ENCODE assay signal across 12 cellular contexts in the genomic region with DNA sequence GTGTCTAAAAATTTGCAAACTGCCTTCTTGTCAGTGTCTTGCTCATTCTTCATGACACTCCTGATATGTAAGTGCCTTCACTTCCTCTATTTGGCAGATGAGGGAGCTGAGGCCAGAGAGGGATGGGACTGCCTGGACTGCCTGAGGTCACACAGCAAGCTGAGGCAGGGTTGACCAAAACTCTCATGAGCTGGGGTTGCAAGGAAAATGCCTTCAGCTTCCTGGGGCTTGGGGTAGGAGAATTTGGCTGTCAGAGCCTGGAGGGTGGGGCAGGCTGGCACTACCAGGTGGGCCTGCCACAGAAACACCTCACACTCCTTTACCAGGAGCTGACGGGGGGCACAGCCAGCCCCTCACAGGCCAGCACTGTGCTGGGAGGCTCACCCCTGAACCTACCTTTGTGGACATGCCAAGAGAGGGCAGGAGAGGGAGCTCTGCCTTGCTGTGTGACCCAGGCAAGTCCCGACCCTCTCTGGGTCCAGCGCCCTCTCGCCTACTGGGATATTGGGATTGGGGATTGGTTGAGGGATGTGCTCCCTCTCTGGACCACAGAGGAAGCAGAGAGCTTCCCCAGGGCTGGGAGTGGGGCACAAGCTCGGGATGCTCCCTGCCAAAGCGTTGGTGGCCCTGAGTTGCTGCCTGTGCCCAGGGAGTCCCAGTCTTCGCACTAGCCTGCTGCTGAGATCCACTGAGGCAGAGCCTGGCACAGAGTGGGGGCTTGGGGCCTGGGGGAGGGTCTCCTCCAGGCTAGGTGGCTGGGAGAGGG. TPM values are rescaled to one million over a fixed set of nuclear protein-coding genes. Genes with fewer than 3 reads are reported as not detected.
DNase-seq lines count a peak whose midpoint lies in the region; ATAC-seq and TF ChIP-seq lines count a peak whose summit lies in the region.
"Had no signal": no experiment of that assay in that cellular context is flagged by ENCODE, and none has a peak within 500 bp of the region (broad histone marks: within the 10 kb centered on the region; RNA-seq: fewer than 3 reads in every experiment).

No MANE protein-coding gene starts in this region.

- peak overlapping the region; percentile 28 for H2AFZ ChIP-seq in mammary epithelial cell (ENCODE audit: low read depth, low read length)

- no peaks in the 10 kb centered on the region for H3K27me3 ChIP-seq in mammary epithelial cell (ENCODE audit: insufficient read depth, low read length)
- H3K27me3 ChIP-seq in breast epithelium = peaks cover 0 to 3% of the 10 kb centered on the region in 2 donors
- H3K27me3 ChIP-seq in upper lobe of left lung = no peaks in the 10 kb centered on the region

- no peak overlapping the region for H3K4me3 Mint-ChIP-seq in glutamatergic neuron (ENCODE audit: unreplicated experiment)

- DNase-seq in mammary epithelial cell (no peak), breast epithelium (ENCODE audit: low spot score in 2 of 2) (no peak), NOMO-1 (lab: John Stamatoyannopoulos, UW; ENCODE audit: unreplicated experiment in 2 of 2) (peak; percentile 19 to 68), glutamatergic neuron (peak; percentile 11), upper lobe of left lung (no peak), NCI-H446 treated with DMSO at 0.1 percent for 48 hours (lab: John Stamatoyannopoulos, UW) (no peak), NCI-H510A (lab: John Stamatoyannopoulos, UW) (no peak), NCI-H69 (lab: John Stamatoyannopoulos, UW) (no peak)
- DNase-seq: stimulated activated naive CD4-positive, alpha-beta T cell treated with Interleukin-2 at 50 U/mL for 16 hours had no signal

- 97% methylated on average over 7 of the region's 7 CpGs for WGBS in mammary epithelial cell (ENCODE audit: low coverage, missing lambda C conversion rate)
- WGBS in upper lobe of left lung, 2 donors = 95% methylated on average over 4 of the region's 7 CpGs; no CpG with 5 or more reads in 1 of the 2 donors

- CTCF ChIA-PET in mammary epithelial cell (lab: Charles Lee; ENCODE audit: low non-redundant PET) = no interaction called here

- intact Hi-C loops in mammary epithelial cell (cut with micrococcal nuclease) (no loop called here), breast epithelium (cut with DNase I; ENCODE audit: low total_unique reads) (no loop called here)

- H3K27ac Mint-ChIP-seq in glutamatergic neuron (ENCODE audit: unreplicated experiment) = no peak overlapping the region

- dilution Hi-C loops in mammary epithelial cell (cut with HindIII; ENCODE audit: low sequenced_read_pairs) = no loop called here

- TF ChIP-seq EP300 in upper lobe of left lung (IDR thresholded peaks at IDR 0.05) = no peak

- H3K4me1 ChIP-seq in mammary epithelial cell (ENCODE audit: insufficient read depth, low read length) = peaks cover 13% of the 10 kb centered on the region
- no peaks in the 10 kb centered on the region for H3K4me1 ChIP-seq in breast epithelium
- H3K4me1 ChIP-seq in upper lobe of left lung = peaks cover 13 to 37% (median 22%) of the 10 kb centered on the region in 4 donors

- no peaks in the 10 kb centered on the region for H3K36me3 ChIP-seq in mammary epithelial cell (ENCODE audit: insufficient read depth, low read length)
- no peaks in the 10 kb centered on the region for H3K36me3 ChIP-seq in breast epithelium
- no peaks in the 10 kb centered on the region for H3K36me3 ChIP-seq in upper lobe of left lung
- H3K36me3 ChIP-seq: cardiac muscle cell, esophagus muscularis mucosa, neutrophil had no signal

- no peaks in the 10 kb centered on the region for H3K79me2 ChIP-seq in mammary epithelial cell (ENCODE audit: insufficient read depth, low read length)

- H3K9ac ChIP-seq in mammary epithelial cell (ENCODE audit: insufficient read depth, low read length) = no peak overlapping the region

- TF ChIP-seq CTCF in mammary epithelial cell (conservative IDR thresholded peaks at IDR 0.05 in 1 of 2, IDR thresholded peaks at IDR 0.05 in 1 of 2; ENCODE audit: extremely low read depth in 1 of 2, insufficient read depth in 1 of 2, low read depth in 1 of 2, low read length in 2 of 2) (no peak), breast epithelium (IDR thresholded peaks at IDR 0.05) (no peak), glutamatergic neuron (IDR thresholded peaks at IDR 0.05; ENCODE audit: partially characterized antibody, unreplicated experiment) (no peak), upper lobe of left lung (IDR thresholded peaks at IDR 0.05) (no peak)

- H4K20me1 ChIP-seq in mammary epithelial cell (ENCODE audit: insufficient read depth, low read length) = no peaks in the 10 kb centered on the region

- H3K4me3 ChIP-seq in mammary epithelial cell (replicated peaks in 1 of 3; ENCODE audit: insufficient read depth in 1 of 3, low read depth in 2 of 3, low read length in 3 of 3) = no peak overlapping the region
- no peak overlapping the region for H3K4me3 ChIP-seq in breast epithelium
- H3K4me3 ChIP-seq in upper lobe of left lung = no peak overlapping the region
- H3K4me3 ChIP-seq: cardiac muscle cell, esophagus muscularis mucosa had no signal

- H3K9me3 ChIP-seq in mammary epithelial cell (replicated peaks; ENCODE audit: insufficient read depth, low read length) = no peaks in the 10 kb centered on the region
- H3K9me3 ChIP-seq in breast epithelium = no peaks in the 10 kb centered on the region
- no peaks in the 10 kb centered on the region for H3K9me3 ChIP-seq in upper lobe of left lung
- H3K9me3 ChIP-seq: esophagus muscularis mucosa, neutrophil had no signal

- TF ChIP-seq POLR2A in breast epithelium (IDR thresholded peaks at IDR 0.05) = no peak
- TF ChIP-seq POLR2A in upper lobe of left lung (IDR thresholded peaks at IDR 0.05) = no peak

- no peak overlapping the region for H3K27ac ChIP-seq in mammary epithelial cell (ENCODE audit: insufficient read depth, low read depth, low read length)
- H3K27ac ChIP-seq in breast epithelium = no peak overlapping the region
- peak overlapping the region in 1 of 4 donors; percentile 40 for H3K27ac ChIP-seq in upper lobe of left lung
- H3K27ac ChIP-seq: cardiac muscle cell, esophagus muscularis mucosa, neutrophil had no signal

- BruUV-seq in mammary epithelial cell (replicated peaks; lab: Mats Ljungman, UMichigan) = no TSS peak

- peak overlapping the region; percentile 16 for H3K4me2 ChIP-seq in mammary epithelial cell (ENCODE audit: insufficient read depth, low read depth, low read length)

- in situ Hi-C loops in mammary epithelial cell (cut with MboI; ENCODE audit: low sequenced_read_pairs in 2 of 2) = no loop called here

- H3K27me3 Mint-ChIP-seq in glutamatergic neuron (ENCODE audit: unreplicated experiment) = peaks cover 2% of the 10 kb centered on the region

- H3K9me3 Mint-ChIP-seq in glutamatergic neuron (ENCODE audit: unreplicated experiment) = peaks cover 10% of the 10 kb centered on the region

- no peaks in the 10 kb centered on the region for H3K36me3 Mint-ChIP-seq in glutamatergic neuron (ENCODE audit: unreplicated experiment)

- peak; percentile 1 to 25 for ATAC-seq in upper lobe of left lung (ENCODE audit: low FRiP score in 2 of 2)

- peaks cover 49% of the 10 kb centered on the region for H3K4me1 Mint-ChIP-seq in glutamatergic neuron (ENCODE audit: low read depth, unreplicated experiment)

RNA-seq across cellular contexts. Expression of a gene that starts 1.9 kb away (rescaled TPM):
- total RNA-seq in mammary epithelial cell = under 1 TPM; under 0.01 to 0.28 TPM
- 0.46 TPM for polyA plus RNA-seq in mammary epithelial cell
- polyA minus RNA-seq in mammary epithelial cell = not detected
- total RNA-seq in breast epithelium = 1 to 10 TPM; 1.6 to 3.4 (median 1.9) TPM
- not detected for total RNA-seq in glutamatergic neuron (ENCODE audit: unreplicated experiment)
- 1 to 10 TPM in 3 of 6 donors, under 1 TPM in 2, not detected in 1; 0.30 to 5.3 (median 1.4) TPM for total RNA-seq in upper lobe of left lung
- polyA plus RNA-seq: cardiac muscle cell had no signal

RNA-seq across cellular contexts. Expression of a gene that starts 37.8 kb away (rescaled TPM):
- total RNA-seq in mammary epithelial cell = 10 to 100 TPM; 19.5 to 25.4 TPM
- 12.1 TPM for polyA plus RNA-seq in mammary epithelial cell
- polyA minus RNA-seq in mammary epithelial cell = 17.2 TPM
- total RNA-seq in breast epithelium = 10 to 100 TPM; 28.8 to 54.7 (median 38.2) TPM
- total RNA-seq in glutamatergic neuron (ENCODE audit: unreplicated experiment) = 43.3 TPM
- 100 to 1,000 TPM in 2 of 6 donors, 10 to 100 TPM in 4; 48.1 to 140 (median 65.1) TPM for total RNA-seq in upper lobe of left lung

RNA-seq across cellular contexts. Expression of a gene that starts 52.2 kb away (rescaled TPM):
- total RNA-seq in mammary epithelial cell (10 to 100 TPM in 1 of 2 donors, 1 to 10 TPM in 1; 7.8 to 21.6 TPM), breast epithelium (1 to 10 TPM in 2 of 3 donors, under 1 TPM in 1; 0.32 to 7.6 (median 5.2) TPM), glutamatergic neuron (ENCODE audit: unreplicated experiment) (0.69 TPM), upper lobe of left lung (10 to 100 TPM in 4 of 6 donors, 1 to 10 TPM in 2; 7.8 to 15.0 (median 11.7) TPM)
- polyA plus RNA-seq in mammary epithelial cell = 27.6 TPM
- polyA minus RNA-seq in mammary epithelial cell = 31.5 TPM

Comparison
In these comparisons a context has a peak if more than half of its experiments do, and no peak if none do; other contexts are left out.
1. DNase-seq: peak in NOMO-1 (2 of 2) and glutamatergic neuron (single experiment); none in mammary epithelial cell (single experiment), breast epithelium (0 of 2), upper lobe of left lung (0 of 2), NCI-H446 treated with DMSO at 0.1 percent for 48 hours (single experiment), NCI-H510A (single experiment) and NCI-H69 (single experiment).